ENCODE assay signal across 1 cellular context in the genomic region with DNA sequence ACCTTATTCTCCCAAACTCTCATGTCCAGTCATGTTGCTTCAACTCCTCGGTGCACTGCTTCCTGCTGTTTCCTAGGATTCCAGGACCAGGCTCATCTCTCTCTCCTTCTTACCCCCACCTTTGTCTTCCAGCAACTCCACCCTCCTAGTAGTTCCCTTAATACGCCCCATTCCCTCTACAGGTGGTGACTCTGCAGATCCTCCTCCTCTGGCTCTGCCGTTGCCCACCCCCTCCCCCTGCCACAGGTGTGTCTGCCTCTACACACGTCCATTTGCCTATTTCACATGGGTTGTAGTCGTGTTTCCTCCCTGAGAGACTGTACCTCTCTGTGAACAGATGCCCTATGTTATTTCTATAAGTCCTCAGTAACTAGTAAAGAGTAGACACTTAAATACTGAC.
TF ChIP-seq lines count a peak whose summit lies in the region.

No MANE protein-coding gene starts in this region.

TF ChIP-seq in WTC11, 78 proteins besides CTCF, POLR2A, EP300 and RAD21:
- TF ChIP-seq NFE2L1 (CRISPR knock-in tag; IDR thresholded peaks at IDR 0.05) (0 out of 2 replicates have a peak, but pooled peaks have one; percentile 24), ERG (CRISPR knock-in tag; IDR thresholded peaks at IDR 0.05) (no peak)
